Comparison of ENCODE assay signal across 26 cellular contexts in genomic region chr4:5040839-5041238, GRCh38. TPM values are rescaled to one million over a fixed set of nuclear protein-coding genes. Genes with fewer than 3 reads are reported as not detected.
DNase-seq lines count a peak whose midpoint lies in the region; ATAC-seq, FAIRE-seq and TF ChIP-seq lines count a peak whose summit lies in the region.
"Had no signal": no experiment of that assay in that cellular context is flagged by ENCODE, and none has a peak within 500 bp of the region (broad histone marks: within the 10 kb centered on the region; RNA-seq: fewer than 3 reads in every experiment).

No MANE protein-coding gene starts in this region.

- peak overlapping the region; percentile 42; the same call in 2 of the 3 replicates for H2BK15ac ChIP-seq in IMR-90 (ENCODE audit: low read depth, low read length)

- no peak overlapping the region for H3K4me3 ChIP-seq in IMR-90 (ENCODE audit: insufficient read depth, low read depth, low read length)
- no peak overlapping the region for H3K4me3 ChIP-seq in RWPE2 (ENCODE audit: severe bottlenecking)
- H3K4me3 ChIP-seq in K562, result no peak overlapping the region

- peak overlapping the region; percentile 49 to 84 (median 57) for H3K27ac Mint-ChIP-seq in nephron
- H3K27ac Mint-ChIP-seq in activated naive CD8-positive, alpha-beta T cell treated with anti-CD3 and anti-CD28 coated beads for 36 hours, result no peak overlapping the region
- H3K27ac Mint-ChIP-seq: CD4-positive, alpha-beta memory T cell; HFFc6; IgD-negative memory B cell had no signal

- CTCF ChIA-PET in IMR-90 (lab: Yijun Ruan, JAX) (no interaction called here), K562 (lab: Yijun Ruan, JAX; ENCODE audit: low intra/inter-chr PET ratio) (no interaction called here)

- in situ Hi-C loops in IMR-90 (cut with MboI; ENCODE audit: low sequenced_read_pairs), result loop anchor here (10.0 kb wide), 1 partner anchor 754 kb away; no protein-coding TSS in a partner anchor
- in situ Hi-C loops in K562 (cut with MboI), result no loop called here

- H3K9me1 ChIP-seq in IMR-90 (ENCODE audit: insufficient read depth, low read length) (peaks cover 17% of the 10 kb centered on the region), K562 (ENCODE audit: control insufficient read depth, insufficient read depth, low read length) (no peaks in the 10 kb centered on the region)

- peak overlapping the region; percentile 21 for H2BK20ac ChIP-seq in IMR-90 (ENCODE audit: low read depth, low read length)

- no peak overlapping the region for H2AK9ac ChIP-seq in IMR-90 (replicated peaks; ENCODE audit: low read depth, low read length, poor library complexity)

- no peak overlapping the region for H3K56ac ChIP-seq in IMR-90 (ENCODE audit: extremely low read depth, insufficient read depth, low read length)

- H2BK120ac ChIP-seq in IMR-90 (ENCODE audit: low read depth, low read length), result peak overlapping the region; percentile 36; the same call in 1 of the 2 replicates

- intact Hi-C loops in IMR-90 (cut with micrococcal nuclease) (no loop called here), K562 (cut with micrococcal nuclease) (no loop called here)

- FAIRE-seq in K562 (lab: Jason Lieb, UNC), result no peak
- FAIRE-seq: A204.1, GM12892, GM18507, HTR-8/SVneo had no signal

- peaks cover 0 to 3% of the 10 kb centered on the region in 2 experiments; a peak in 1 of 4 replicates for H3K79me1 ChIP-seq in IMR-90 (ENCODE audit: low read depth in 1 of 2, low read length in 2 of 2)

- H3K4ac ChIP-seq in IMR-90 (ENCODE audit: low read depth, low read length), result 0 out of 2 replicates have a peak overlapping the region, but pooled peaks have one; percentile 18

- H3K4me2 ChIP-seq in IMR-90 (ENCODE audit: low read depth, low read length), result no peak overlapping the region
- H3K4me2 ChIP-seq in K562 (ENCODE audit: insufficient read depth, low read length), result no peak overlapping the region

- H4K20me1 ChIP-seq in IMR-90 (ENCODE audit: insufficient read depth, low read length) (no peaks in the 10 kb centered on the region), K562 (replicated peaks; ENCODE audit: control insufficient read depth, insufficient read depth, low read length) (no peaks in the 10 kb centered on the region)

- H3K36me3 Mint-ChIP-seq in nephron (ENCODE audit: low read depth), result no peaks in the 10 kb centered on the region
- H3K36me3 Mint-ChIP-seq in activated naive CD8-positive, alpha-beta T cell treated with anti-CD3 and anti-CD28 coated beads for 36 hours, result no peaks in the 10 kb centered on the region
- H3K36me3 Mint-ChIP-seq: CD4-positive, alpha-beta memory T cell; IgD-negative memory B cell had no signal

- TF ChIP-seq RAD21 in IMR-90 (IDR thresholded peaks at IDR 0.05; ENCODE audit: low read length) (no peak), K562 (CRISPR knock-in tag; conservative IDR thresholded peaks at IDR 0.05 in 1 of 2, IDR thresholded peaks at IDR 0.05 in 1 of 2) (no peak)

- no peak overlapping the region for H2BK5ac ChIP-seq in IMR-90 (ENCODE audit: low read depth, low read length, poor library complexity, severe bottlenecking)

- DNase-seq in IMR-90, result no peak
- DNase-seq in RWPE2 (ENCODE audit: low spot score), result peak; percentile 1
- DNase-seq in K562 (ENCODE audit: extremely low read depth in 1 of 4, low spot score in 3 of 4), result peak in 1 of 4 experiments; percentile 16
- no peak for DNase-seq in activated naive CD8-positive, alpha-beta T cell treated with anti-CD3 and anti-CD28 coated beads for 36 hours
- no peak for DNase-seq in midbrain (lab: John Stamatoyannopoulos, UW)
- DNase-seq: ACHN; BE2C; C1 segment of cervical spinal cord; CD4-positive, alpha-beta memory T cell; DMS153; DMS79; GDM1; GOT3; H7; HFFc6; KG1 had no signal

- TF ChIP-seq CTCF in IMR-90 (conservative IDR thresholded peaks at IDR 0.05; ENCODE audit: low read depth, low read length) (no peak), RWPE2 (IDR thresholded peaks at IDR 0.05; ENCODE audit: poor library complexity, severe bottlenecking) (no peak), K562 (IDR thresholded peaks at IDR 0.05 in 2 of 3, conservative IDR thresholded peaks at IDR 0.05 in 1 of 3; ENCODE audit: insufficient read depth in 2 of 3, low read depth in 1 of 3, low read length in 3 of 3) (no peak), nephron (IDR thresholded peaks at IDR 0.05; ENCODE audit: unreplicated experiment in 3 of 3) (no peak)

- H3K14ac ChIP-seq in IMR-90 (replicated peaks; ENCODE audit: low read depth, low read length), result no peak overlapping the region

- H3K4me1 ChIP-seq in IMR-90 (ENCODE audit: control insufficient read depth, insufficient read depth, low read length) (peaks cover 21% of the 10 kb centered on the region), RWPE2 (ENCODE audit: insufficient read depth, poor library complexity, severe bottlenecking) (peaks cover 16% of the 10 kb centered on the region), K562 (replicated peaks in 1 of 2; ENCODE audit: control insufficient read depth in 2 of 2, insufficient read depth in 2 of 2, low read length in 2 of 2) (peaks cover 17 to 52% of the 10 kb centered on the region in 2 experiments)
- H3K4me1 ChIP-seq: BE2C had no signal

- no peak overlapping the region for H3K27ac ChIP-seq in IMR-90 (ENCODE audit: insufficient read depth, low read length)
- no peak overlapping the region for H3K27ac ChIP-seq in RWPE2 (ENCODE audit: poor library complexity, severe bottlenecking)
- no peak overlapping the region; the same call in 2 of the 3 replicates for H3K27ac ChIP-seq in K562 (ENCODE audit: extremely low read depth, low read depth, low read length)
- H3K27ac ChIP-seq: HL-60 had no signal

- H3K18ac ChIP-seq in IMR-90 (ENCODE audit: low read depth, low read length), result peak overlapping the region; percentile 62

- BruUV-seq in IMR-90 (replicated peaks; lab: Mats Ljungman, UMichigan) (no TSS peak), K562 (replicated peaks; lab: Mats Ljungman, UMichigan) (no TSS peak)

- no peak for TF ChIP-seq EP300 in K562 (IDR thresholded peaks at IDR 0.05; ENCODE audit: low read length)

- H3K9ac ChIP-seq in IMR-90 (ENCODE audit: low read depth, low read length), result no peak overlapping the region
- H3K9ac ChIP-seq in K562 (ENCODE audit: insufficient read depth in 1 of 2, low read depth in 2 of 2, low read length in 2 of 2), result no peak overlapping the region

- H3K27me3 ChIP-seq in IMR-90 (ENCODE audit: control insufficient read depth, insufficient read depth, low read length) (no peaks in the 10 kb centered on the region; the same call in none of the 2 replicates), RWPE2 (ENCODE audit: insufficient read depth, poor library complexity, severe bottlenecking) (no peaks in the 10 kb centered on the region), K562 (ENCODE audit: control insufficient read depth in 2 of 2, insufficient read depth in 2 of 2, low read length in 2 of 2) (no peaks in the 10 kb centered on the region)
- H3K27me3 ChIP-seq: BE2C had no signal

- TF ChIP-seq POLR2A in IMR-90 (IDR thresholded peaks at IDR 0.05; ENCODE audit: low read depth, low read length) (no peak), K562 (conservative IDR thresholded peaks at IDR 0.05) (no peak)

- peak overlapping the region; percentile 91 for H2AK5ac ChIP-seq in IMR-90 (ENCODE audit: low read depth, low read length)

- no CpG with 5 or more reads among the region's 5 CpGs for WGBS in IMR-90 (ENCODE audit: extremely low coverage in 2 of 2, insufficient read length in 1 of 2), 2 experiments
- WGBS in K562 (ENCODE audit: insufficient coverage, low coverage, missing lambda C conversion rate), result 35% methylated on average over 5 of the region's 5 CpGs

- H4K5ac ChIP-seq in IMR-90 (ENCODE audit: low read depth, low read length), result peak overlapping the region; percentile 20; the same call in 1 of the 2 replicates

- no peak overlapping the region for H2AFZ ChIP-seq in IMR-90 (replicated peaks; ENCODE audit: low read length, poor library complexity)
- peak overlapping the region; percentile 48 for H2AFZ ChIP-seq in K562 (ENCODE audit: low read depth, low read length)

- no peak overlapping the region for H4K8ac ChIP-seq in IMR-90 (ENCODE audit: low read depth in 2 of 2, low read length in 2 of 2)

- POLR2A ChIA-PET in IMR-90 (lab: Charles Lee; ENCODE audit: unreplicated experiment) (no interaction called here), K562 (lab: Yijun Ruan, JAX) (interaction anchor here (1.2 kb wide), 1 partner anchor 11 kb away, joined by 3 read pairs; no protein-coding TSS in a partner anchor)

- H3K9me3 ChIP-seq in IMR-90 (ENCODE audit: control insufficient read depth, insufficient read depth, low read length), result no peaks in the 10 kb centered on the region
- no peaks in the 10 kb centered on the region for H3K9me3 ChIP-seq in RWPE2 (ENCODE audit: severe bottlenecking)
- H3K9me3 ChIP-seq in K562 (replicated peaks; ENCODE audit: control insufficient read depth, insufficient read depth, low read depth, low read length), result no peaks in the 10 kb centered on the region
- H3K9me3 ChIP-seq: BE2C had no signal

- H3K27me3 Mint-ChIP-seq in nephron (ENCODE audit: low read depth), result peaks cover 20% of the 10 kb centered on the region
- peaks cover 25% of the 10 kb centered on the region for H3K27me3 Mint-ChIP-seq in activated naive CD8-positive, alpha-beta T cell treated with anti-CD3 and anti-CD28 coated beads for 36 hours

- H3K23ac ChIP-seq in IMR-90 (ENCODE audit: low read depth, low read length), result no peak overlapping the region

- dilution Hi-C loops in IMR-90 (cut with HindIII; ENCODE audit: low sequenced_read_pairs, unreplicated experiment), result no loop called here

- no peak overlapping the region for H3K4me3 Mint-ChIP-seq in nephron
- H3K4me3 Mint-ChIP-seq in activated naive CD8-positive, alpha-beta T cell treated with anti-CD3 and anti-CD28 coated beads for 36 hours, result no peak overlapping the region
- H3K4me3 Mint-ChIP-seq: CD4-positive, alpha-beta memory T cell; HFFc6; IgD-negative memory B cell had no signal

- H3K9me3 Mint-ChIP-seq in nephron, result no peaks in the 10 kb centered on the region
- H3K9me3 Mint-ChIP-seq in activated naive CD8-positive, alpha-beta T cell treated with anti-CD3 and anti-CD28 coated beads for 36 hours, result no peaks in the 10 kb centered on the region
- H3K9me3 Mint-ChIP-seq: HFFc6 had no signal

- H3K4me1 Mint-ChIP-seq in nephron, result peaks cover 45% of the 10 kb centered on the region
- H3K4me1 Mint-ChIP-seq in activated naive CD8-positive, alpha-beta T cell treated with anti-CD3 and anti-CD28 coated beads for 36 hours, result no peaks in the 10 kb centered on the region
- H3K4me1 Mint-ChIP-seq: CD4-positive, alpha-beta memory T cell had no signal

- H3K79me2 ChIP-seq in K562 (ENCODE audit: control insufficient read depth, insufficient read depth, low read length), result no peaks in the 10 kb centered on the region

- H4K91ac ChIP-seq in IMR-90 (ENCODE audit: insufficient read depth, low read depth, low read length), result peak overlapping the region; percentile 33

- no peak for ATAC-seq in IMR-90 (ENCODE audit: low read depth)
- ATAC-seq in RWPE2 (ENCODE audit: low read depth), result no peak
- no peak for ATAC-seq in K562
- ATAC-seq in HG03565 (IDR thresholded peaks at IDR 0.05; ENCODE audit: unreplicated experiment), result no peak
- ATAC-seq in HG02798 (IDR thresholded peaks at IDR 0.05; ENCODE audit: poor library complexity, unreplicated experiment), result no peak
- ATAC-seq: HCT116 had no signal

- H3K36me3 ChIP-seq in IMR-90 (ENCODE audit: control insufficient read depth, insufficient read depth, low read length) (no peaks in the 10 kb centered on the region), RWPE2 (ENCODE audit: low read depth) (no peaks in the 10 kb centered on the region), K562 (ENCODE audit: control insufficient read depth, insufficient read depth, low read length) (no peaks in the 10 kb centered on the region)
- H3K36me3 ChIP-seq: BE2C had no signal

RNA-seq across cellular contexts. Expression of gene STK32B, which starts 10.4 kb away (rescaled TPM):
- total RNA-seq in IMR-90 (2012; rRNA removed) (5.8 and 6.3 TPM in 2 replicates), K562 (2014; rRNA removed) (0.08 TPM in 1 of 2 replicates, not detected in the other), K562 (2014; rRNA removed; fragmentation: Illumina TruSeq; extraction: Trizol) (0.11 and 0.16 TPM in 2 replicates), K562 (2015; rRNA removed; fragmentation: Illumina TruSeq; extraction: Trizol) (0.07 and 0.08 TPM in 2 replicates), K562 (2021) (0.18 and 0.20 TPM in 2 replicates)
- polyA plus RNA-seq in IMR-90 (2012; rRNA removed) (5.3 and 5.5 TPM in 2 replicates), K562 (2011; rRNA removed) (not detected in 2 replicates), K562 (2014; fragmentation: Illumina TruSeq; extraction: Trizol) (0.10 and 0.12 TPM in 2 replicates), K562 (2014; fragmentation: Nextera tagmentation; extraction: Ambion mirVana) (under 1 TPM; 0.03 to 0.04 TPM), K562 (2014; rRNA removed) (0.05 and 0.22 TPM in 2 replicates)
- polyA plus RNA-seq in IMR-90 (2012; cell fraction: cytosol; rRNA removed), result 3.4 and 3.9 TPM in 2 replicates
- polyA plus RNA-seq in IMR-90 (2012; cell fraction: nucleus; rRNA removed; ENCODE audit: low replicate concordance), result 5.2 and 6.8 TPM in 2 replicates
- 0.21 and 0.23 TPM in 2 replicates for total RNA-seq in K562 (2011; cell fraction: chromatin; rRNA removed; ENCODE audit: low replicate concordance)
- total RNA-seq in K562 (2011; cell fraction: nucleolus; rRNA removed), result 0.13 TPM in 1 of 2 replicates, not detected in the other
- total RNA-seq in K562 (2011; cell fraction: nucleoplasm; rRNA removed), result 0.15 and 0.53 TPM in 2 replicates
- polyA plus RNA-seq in K562 (2011; cell fraction: cytosol; rRNA removed), result 0.01 and 0.04 TPM in 2 replicates
- 0.14 TPM in 1 of 2 replicates, not detected in the other for polyA plus RNA-seq in K562 (2011; cell fraction: nucleus; rRNA removed)
- polyA plus RNA-seq in K562 (2012), result 0.30 and 0.71 TPM in 2 replicates
- polyA minus RNA-seq in K562 (2011; rRNA and poly(A)+ RNA removed), result 0.06 TPM in 1 of 2 replicates, not detected in the other
- polyA minus RNA-seq in K562 (2011; cell fraction: cytosol; rRNA and poly(A)+ RNA removed), result not detected in 2 replicates
- 0.13 TPM in 1 of 2 replicates, not detected in the other for polyA minus RNA-seq in K562 (2011; cell fraction: nucleus; rRNA and poly(A)+ RNA removed)
- not detected for total RNA-seq in activated naive CD8-positive, alpha-beta T cell treated with anti-CD3 and anti-CD28 coated beads for 36 hours
- total RNA-seq: CD4-positive, alpha-beta memory T cell had no signal
- polyA plus RNA-seq: CD4-positive, alpha-beta memory T cell; IgD-negative memory B cell had no signal

RNA-seq across cellular contexts. Expression of gene CYTL1, which starts 21.6 kb away (rescaled TPM):
- 1.3 and 1.4 TPM in 2 replicates for total RNA-seq in IMR-90 (2012; rRNA removed)
- polyA plus RNA-seq in IMR-90 (2012; rRNA removed), result 5.8 and 7.4 TPM in 2 replicates
- polyA plus RNA-seq in IMR-90 (2012; cell fraction: cytosol; rRNA removed), result 2.9 and 20.0 TPM in 2 replicates
- 1.0 and 5.5 TPM in 2 replicates for polyA plus RNA-seq in IMR-90 (2012; cell fraction: nucleus; rRNA removed; ENCODE audit: low replicate concordance)
- not detected in 2 replicates for total RNA-seq in K562 (2011; cell fraction: chromatin; rRNA removed; ENCODE audit: low replicate concordance)
- total RNA-seq in K562 (2011; cell fraction: nucleolus; rRNA removed), result not detected in 2 replicates
- total RNA-seq in K562 (2011; cell fraction: nucleoplasm; rRNA removed), result not detected in 2 replicates
- not detected in 2 replicates for total RNA-seq in K562 (2014; rRNA removed)
- total RNA-seq in K562 (2014; rRNA removed; fragmentation: Illumina TruSeq; extraction: Trizol), result not detected in 2 replicates
- not detected in 2 replicates for total RNA-seq in K562 (2015; rRNA removed; fragmentation: Illumina TruSeq; extraction: Trizol)
- not detected in 2 replicates for total RNA-seq in K562 (2021)
- not detected in 2 replicates for polyA plus RNA-seq in K562 (2011; rRNA removed)
- polyA plus RNA-seq in K562 (2011; cell fraction: cytosol; rRNA removed), result not detected in 2 replicates
- not detected in 2 replicates for polyA plus RNA-seq in K562 (2011; cell fraction: nucleus; rRNA removed)
- polyA plus RNA-seq in K562 (2012), result 0.19 TPM in 1 of 2 replicates, not detected in the other
- not detected in 2 replicates for polyA plus RNA-seq in K562 (2014; fragmentation: Illumina TruSeq; extraction: Trizol)
- polyA plus RNA-seq in K562 (2014; fragmentation: Nextera tagmentation; extraction: Ambion mirVana), result not detected
- polyA plus RNA-seq in K562 (2014; rRNA removed), result not detected in 2 replicates
- polyA minus RNA-seq in K562 (2011; rRNA and poly(A)+ RNA removed), result not detected in 2 replicates
- polyA minus RNA-seq in K562 (2011; cell fraction: cytosol; rRNA and poly(A)+ RNA removed), result not detected in 2 replicates
- not detected in 2 replicates for polyA minus RNA-seq in K562 (2011; cell fraction: nucleus; rRNA and poly(A)+ RNA removed)
- total RNA-seq in activated naive CD8-positive, alpha-beta T cell treated with anti-CD3 and anti-CD28 coated beads for 36 hours, result not detected
- total RNA-seq: CD4-positive, alpha-beta memory T cell; HFFc6 had no signal
- polyA plus RNA-seq: CD4-positive, alpha-beta memory T cell; IgD-negative memory B cell had no signal
